1 cellular context compared by ENCODE assay signal in the genomic region with DNA sequence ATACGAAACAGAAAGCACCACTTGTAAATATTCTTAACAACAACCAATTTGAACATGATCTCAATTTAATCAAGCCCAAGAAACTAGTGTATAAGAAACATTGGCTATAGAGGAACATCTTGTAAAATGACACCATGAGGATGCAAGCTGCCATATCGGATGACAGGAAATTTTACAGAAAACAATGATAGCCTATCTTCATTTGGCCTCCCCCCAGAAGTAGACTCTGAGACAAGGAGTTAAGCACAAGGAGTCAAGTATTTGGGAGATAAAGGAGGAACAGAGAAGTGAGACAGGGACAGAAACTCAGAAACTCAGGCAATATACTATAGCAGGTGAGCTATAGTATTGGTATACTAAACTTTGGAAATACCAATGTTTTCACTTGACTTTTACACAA.
TF ChIP-seq lines count a peak whose summit lies in the region.

No MANE protein-coding gene starts in this region.

TF ChIP-seq in K562, 482 proteins besides CTCF, POLR2A, EP300 and RAD21 (continued from another document and continues in another):
- TF ChIP-seq, protein P1, sequence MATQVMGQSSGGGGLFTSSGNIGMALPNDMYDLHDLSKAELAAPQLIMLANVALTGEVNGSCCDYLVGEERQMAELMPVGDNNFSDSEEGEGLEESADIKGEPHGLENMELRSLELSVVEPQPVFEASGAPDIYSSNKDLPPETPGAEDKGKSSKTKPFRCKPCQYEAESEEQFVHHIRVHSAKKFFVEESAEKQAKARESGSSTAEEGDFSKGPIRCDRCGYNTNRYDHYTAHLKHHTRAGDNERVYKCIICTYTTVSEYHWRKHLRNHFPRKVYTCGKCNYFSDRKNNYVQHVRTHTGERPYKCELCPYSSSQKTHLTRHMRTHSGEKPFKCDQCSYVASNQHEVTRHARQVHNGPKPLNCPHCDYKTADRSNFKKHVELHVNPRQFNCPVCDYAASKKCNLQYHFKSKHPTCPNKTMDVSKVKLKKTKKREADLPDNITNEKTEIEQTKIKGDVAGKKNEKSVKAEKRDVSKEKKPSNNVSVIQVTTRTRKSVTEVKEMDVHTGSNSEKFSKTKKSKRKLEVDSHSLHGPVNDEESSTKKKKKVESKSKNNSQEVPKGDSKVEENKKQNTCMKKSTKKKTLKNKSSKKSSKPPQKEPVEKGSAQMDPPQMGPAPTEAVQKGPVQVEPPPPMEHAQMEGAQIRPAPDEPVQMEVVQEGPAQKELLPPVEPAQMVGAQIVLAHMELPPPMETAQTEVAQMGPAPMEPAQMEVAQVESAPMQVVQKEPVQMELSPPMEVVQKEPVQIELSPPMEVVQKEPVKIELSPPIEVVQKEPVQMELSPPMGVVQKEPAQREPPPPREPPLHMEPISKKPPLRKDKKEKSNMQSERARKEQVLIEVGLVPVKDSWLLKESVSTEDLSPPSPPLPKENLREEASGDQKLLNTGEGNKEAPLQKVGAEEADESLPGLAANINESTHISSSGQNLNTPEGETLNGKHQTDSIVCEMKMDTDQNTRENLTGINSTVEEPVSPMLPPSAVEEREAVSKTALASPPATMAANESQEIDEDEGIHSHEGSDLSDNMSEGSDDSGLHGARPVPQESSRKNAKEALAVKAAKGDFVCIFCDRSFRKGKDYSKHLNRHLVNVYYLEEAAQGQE (CRISPR knock-in tag; IDR thresholded peaks at IDR 0.05; ENCODE audit: low read depth) = no peak
- TF ChIP-seq, protein P2, sequence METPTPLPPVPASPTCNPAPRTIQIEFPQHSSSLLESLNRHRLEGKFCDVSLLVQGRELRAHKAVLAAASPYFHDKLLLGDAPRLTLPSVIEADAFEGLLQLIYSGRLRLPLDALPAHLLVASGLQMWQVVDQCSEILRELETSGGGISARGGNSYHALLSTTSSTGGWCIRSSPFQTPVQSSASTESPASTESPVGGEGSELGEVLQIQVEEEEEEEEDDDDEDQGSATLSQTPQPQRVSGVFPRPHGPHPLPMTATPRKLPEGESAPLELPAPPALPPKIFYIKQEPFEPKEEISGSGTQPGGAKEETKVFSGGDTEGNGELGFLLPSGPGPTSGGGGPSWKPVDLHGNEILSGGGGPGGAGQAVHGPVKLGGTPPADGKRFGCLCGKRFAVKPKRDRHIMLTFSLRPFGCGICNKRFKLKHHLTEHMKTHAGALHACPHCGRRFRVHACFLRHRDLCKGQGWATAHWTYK (CRISPR knock-in tag; IDR thresholded peaks at IDR 0.05) = no peak
- TF ChIP-seq NELFE (IDR thresholded peaks at IDR 0.05; ENCODE audit: insufficient read depth, insufficient read length) = no peak
- no peak for TF ChIP-seq ZFPM2 (CRISPR knock-in tag; IDR thresholded peaks at IDR 0.05)
- no peak for TF ChIP-seq ZNF23 (CRISPR knock-in tag; IDR thresholded peaks at IDR 0.05)
- TF ChIP-seq E2F1 (CRISPR knock-in tag; IDR thresholded peaks at IDR 0.05) = no peak
- TF ChIP-seq NBN (IDR thresholded peaks at IDR 0.05; ENCODE audit: low read depth) = peak; percentile 35; the same call in 1 of the 2 replicates
- TF ChIP-seq ZNF584 (CRISPR knock-in tag; IDR thresholded peaks at IDR 0.05; ENCODE audit: low read depth) = no peak
- TF ChIP-seq NR2C2 (CRISPR knock-in tag; IDR thresholded peaks at IDR 0.05) = no peak
- no peak for TF ChIP-seq NR2C2 (tag; IDR thresholded peaks at IDR 0.05)
- TF ChIP-seq TCF7 (IDR thresholded peaks at IDR 0.05; ENCODE audit: borderline replicate concordance) = no peak
- TF ChIP-seq TSC22D4 (tag; IDR thresholded peaks at IDR 0.05) = no peak
- TF ChIP-seq, protein P3, sequence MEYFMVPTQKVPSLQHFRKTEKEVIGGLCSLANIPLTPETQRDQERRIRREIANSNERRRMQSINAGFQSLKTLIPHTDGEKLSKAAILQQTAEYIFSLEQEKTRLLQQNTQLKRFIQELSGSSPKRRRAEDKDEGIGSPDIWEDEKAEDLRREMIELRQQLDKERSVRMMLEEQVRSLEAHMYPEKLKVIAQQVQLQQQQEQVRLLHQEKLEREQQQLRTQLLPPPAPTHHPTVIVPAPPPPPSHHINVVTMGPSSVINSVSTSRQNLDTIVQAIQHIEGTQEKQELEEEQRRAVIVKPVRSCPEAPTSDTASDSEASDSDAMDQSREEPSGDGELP (CRISPR knock-in tag; IDR thresholded peaks at IDR 0.05; ENCODE audit: borderline replicate concordance) = no peak
- TF ChIP-seq ETV1 (tag; conservative IDR thresholded peaks at IDR 0.05; ENCODE audit: low read depth) = no peak
- TF ChIP-seq ARID2 (IDR thresholded peaks at IDR 0.05) = no peak
- TF ChIP-seq XRCC4 (IDR thresholded peaks at IDR 0.05; ENCODE audit: extremely low read depth, insufficient read depth, insufficient read length) = no peak
- no peak for TF ChIP-seq MLLT1 (IDR thresholded peaks at IDR 0.05)
- no peak for TF ChIP-seq SUPT5H (IDR thresholded peaks at IDR 0.05)
- no peak for TF ChIP-seq LARP7 (IDR thresholded peaks at IDR 0.05)
- TF ChIP-seq, protein P4, sequence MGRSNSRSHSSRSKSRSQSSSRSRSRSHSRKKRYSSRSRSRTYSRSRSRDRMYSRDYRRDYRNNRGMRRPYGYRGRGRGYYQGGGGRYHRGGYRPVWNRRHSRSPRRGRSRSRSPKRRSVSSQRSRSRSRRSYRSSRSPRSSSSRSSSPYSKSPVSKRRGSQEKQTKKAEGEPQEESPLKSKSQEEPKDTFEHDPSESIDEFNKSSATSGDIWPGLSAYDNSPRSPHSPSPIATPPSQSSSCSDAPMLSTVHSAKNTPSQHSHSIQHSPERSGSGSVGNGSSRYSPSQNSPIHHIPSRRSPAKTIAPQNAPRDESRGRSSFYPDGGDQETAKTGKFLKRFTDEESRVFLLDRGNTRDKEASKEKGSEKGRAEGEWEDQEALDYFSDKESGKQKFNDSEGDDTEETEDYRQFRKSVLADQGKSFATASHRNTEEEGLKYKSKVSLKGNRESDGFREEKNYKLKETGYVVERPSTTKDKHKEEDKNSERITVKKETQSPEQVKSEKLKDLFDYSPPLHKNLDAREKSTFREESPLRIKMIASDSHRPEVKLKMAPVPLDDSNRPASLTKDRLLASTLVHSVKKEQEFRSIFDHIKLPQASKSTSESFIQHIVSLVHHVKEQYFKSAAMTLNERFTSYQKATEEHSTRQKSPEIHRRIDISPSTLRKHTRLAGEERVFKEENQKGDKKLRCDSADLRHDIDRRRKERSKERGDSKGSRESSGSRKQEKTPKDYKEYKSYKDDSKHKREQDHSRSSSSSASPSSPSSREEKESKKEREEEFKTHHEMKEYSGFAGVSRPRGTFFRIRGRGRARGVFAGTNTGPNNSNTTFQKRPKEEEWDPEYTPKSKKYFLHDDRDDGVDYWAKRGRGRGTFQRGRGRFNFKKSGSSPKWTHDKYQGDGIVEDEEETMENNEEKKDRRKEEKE (IDR thresholded peaks at IDR 0.05; ENCODE audit: borderline replicate concordance in 1 of 2, control insufficient read depth in 1 of 2, low read depth in 2 of 2, low read length in 1 of 2) = no peak
- no peak for TF ChIP-seq SPI1 (IDR thresholded peaks at IDR 0.05; ENCODE audit: borderline replicate concordance, low read depth, low read length)
- TF ChIP-seq ZNF318 (IDR thresholded peaks at IDR 0.05; ENCODE audit: borderline replicate concordance in 1 of 2, low read depth in 1 of 2) = no peak
- no peak for TF ChIP-seq HMG20B (CRISPR knock-in tag; IDR thresholded peaks at IDR 0.05)
- peak; percentile 55; the same call in 1 of the 2 replicates for TF ChIP-seq GATA2 (CRISPR knock-in tag; IDR thresholded peaks at IDR 0.05)
- TF ChIP-seq EHMT2 (IDR thresholded peaks at IDR 0.05) = peak; percentile 66; the same call in 1 of the 2 replicates
- TF ChIP-seq, protein P5, sequence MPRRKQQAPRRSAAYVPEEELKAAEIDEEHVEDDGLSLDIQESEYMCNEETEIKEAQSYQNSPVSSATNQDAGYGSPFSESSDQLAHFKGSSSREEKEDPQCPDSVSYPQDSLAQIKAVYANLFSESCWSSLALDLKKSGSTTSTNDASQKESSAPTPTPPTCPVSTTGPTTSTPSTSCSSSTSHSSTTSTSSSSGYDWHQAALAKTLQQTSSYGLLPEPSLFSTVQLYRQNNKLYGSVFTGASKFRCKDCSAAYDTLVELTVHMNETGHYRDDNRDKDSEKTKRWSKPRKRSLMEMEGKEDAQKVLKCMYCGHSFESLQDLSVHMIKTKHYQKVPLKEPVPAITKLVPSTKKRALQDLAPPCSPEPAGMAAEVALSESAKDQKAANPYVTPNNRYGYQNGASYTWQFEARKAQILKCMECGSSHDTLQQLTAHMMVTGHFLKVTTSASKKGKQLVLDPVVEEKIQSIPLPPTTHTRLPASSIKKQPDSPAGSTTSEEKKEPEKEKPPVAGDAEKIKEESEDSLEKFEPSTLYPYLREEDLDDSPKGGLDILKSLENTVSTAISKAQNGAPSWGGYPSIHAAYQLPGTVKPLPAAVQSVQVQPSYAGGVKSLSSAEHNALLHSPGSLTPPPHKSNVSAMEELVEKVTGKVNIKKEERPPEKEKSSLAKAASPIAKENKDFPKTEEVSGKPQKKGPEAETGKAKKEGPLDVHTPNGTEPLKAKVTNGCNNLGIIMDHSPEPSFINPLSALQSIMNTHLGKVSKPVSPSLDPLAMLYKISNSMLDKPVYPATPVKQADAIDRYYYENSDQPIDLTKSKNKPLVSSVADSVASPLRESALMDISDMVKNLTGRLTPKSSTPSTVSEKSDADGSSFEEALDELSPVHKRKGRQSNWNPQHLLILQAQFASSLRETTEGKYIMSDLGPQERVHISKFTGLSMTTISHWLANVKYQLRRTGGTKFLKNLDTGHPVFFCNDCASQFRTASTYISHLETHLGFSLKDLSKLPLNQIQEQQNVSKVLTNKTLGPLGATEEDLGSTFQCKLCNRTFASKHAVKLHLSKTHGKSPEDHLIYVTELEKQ (CRISPR knock-in tag; IDR thresholded peaks at IDR 0.05) = no peak
